1 cellular context compared by ENCODE assay signal in the genomic region with DNA sequence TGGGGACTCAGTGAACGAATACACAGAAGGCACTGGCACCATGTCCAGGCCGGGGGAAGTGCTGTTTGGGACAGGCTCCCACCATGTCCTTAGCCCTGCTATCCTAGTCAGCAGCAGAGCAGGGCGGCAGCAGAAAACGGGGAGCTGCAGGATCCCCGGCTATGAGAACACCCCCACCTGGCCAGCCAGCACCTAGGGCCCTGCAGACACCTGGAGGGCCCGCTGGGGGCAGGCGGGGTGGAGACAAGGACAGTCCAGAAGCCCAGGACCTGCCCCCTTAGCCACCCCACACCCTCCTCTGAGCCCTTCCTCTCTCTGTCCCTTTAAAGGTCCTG.
TF ChIP-seq lines count a peak whose summit lies in the region.

No MANE protein-coding gene starts in this region.

TF ChIP-seq in K562, 482 proteins besides CTCF, POLR2A, EP300 and RAD21 (continued from another document):
- TF ChIP-seq, protein P1, sequence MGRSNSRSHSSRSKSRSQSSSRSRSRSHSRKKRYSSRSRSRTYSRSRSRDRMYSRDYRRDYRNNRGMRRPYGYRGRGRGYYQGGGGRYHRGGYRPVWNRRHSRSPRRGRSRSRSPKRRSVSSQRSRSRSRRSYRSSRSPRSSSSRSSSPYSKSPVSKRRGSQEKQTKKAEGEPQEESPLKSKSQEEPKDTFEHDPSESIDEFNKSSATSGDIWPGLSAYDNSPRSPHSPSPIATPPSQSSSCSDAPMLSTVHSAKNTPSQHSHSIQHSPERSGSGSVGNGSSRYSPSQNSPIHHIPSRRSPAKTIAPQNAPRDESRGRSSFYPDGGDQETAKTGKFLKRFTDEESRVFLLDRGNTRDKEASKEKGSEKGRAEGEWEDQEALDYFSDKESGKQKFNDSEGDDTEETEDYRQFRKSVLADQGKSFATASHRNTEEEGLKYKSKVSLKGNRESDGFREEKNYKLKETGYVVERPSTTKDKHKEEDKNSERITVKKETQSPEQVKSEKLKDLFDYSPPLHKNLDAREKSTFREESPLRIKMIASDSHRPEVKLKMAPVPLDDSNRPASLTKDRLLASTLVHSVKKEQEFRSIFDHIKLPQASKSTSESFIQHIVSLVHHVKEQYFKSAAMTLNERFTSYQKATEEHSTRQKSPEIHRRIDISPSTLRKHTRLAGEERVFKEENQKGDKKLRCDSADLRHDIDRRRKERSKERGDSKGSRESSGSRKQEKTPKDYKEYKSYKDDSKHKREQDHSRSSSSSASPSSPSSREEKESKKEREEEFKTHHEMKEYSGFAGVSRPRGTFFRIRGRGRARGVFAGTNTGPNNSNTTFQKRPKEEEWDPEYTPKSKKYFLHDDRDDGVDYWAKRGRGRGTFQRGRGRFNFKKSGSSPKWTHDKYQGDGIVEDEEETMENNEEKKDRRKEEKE (IDR thresholded peaks at IDR 0.05; ENCODE audit: borderline replicate concordance in 1 of 2, control insufficient read depth in 1 of 2, low read depth in 2 of 2, low read length in 1 of 2), result no peak
- TF ChIP-seq ZNF121 (CRISPR knock-in tag; conservative IDR thresholded peaks at IDR 0.05), result no peak
- TF ChIP-seq KAT2B (IDR thresholded peaks at IDR 0.05; ENCODE audit: low read depth, low read length), result no peak
- no peak for TF ChIP-seq CSDE1 (IDR thresholded peaks at IDR 0.05)
- no peak for TF ChIP-seq SETDB1 (IDR thresholded peaks at IDR 0.05; ENCODE audit: low read length)
- TF ChIP-seq PTBP1 (IDR thresholded peaks at IDR 0.05; ENCODE audit: low read depth, low read length), result no peak
- TF ChIP-seq, protein P2, sequence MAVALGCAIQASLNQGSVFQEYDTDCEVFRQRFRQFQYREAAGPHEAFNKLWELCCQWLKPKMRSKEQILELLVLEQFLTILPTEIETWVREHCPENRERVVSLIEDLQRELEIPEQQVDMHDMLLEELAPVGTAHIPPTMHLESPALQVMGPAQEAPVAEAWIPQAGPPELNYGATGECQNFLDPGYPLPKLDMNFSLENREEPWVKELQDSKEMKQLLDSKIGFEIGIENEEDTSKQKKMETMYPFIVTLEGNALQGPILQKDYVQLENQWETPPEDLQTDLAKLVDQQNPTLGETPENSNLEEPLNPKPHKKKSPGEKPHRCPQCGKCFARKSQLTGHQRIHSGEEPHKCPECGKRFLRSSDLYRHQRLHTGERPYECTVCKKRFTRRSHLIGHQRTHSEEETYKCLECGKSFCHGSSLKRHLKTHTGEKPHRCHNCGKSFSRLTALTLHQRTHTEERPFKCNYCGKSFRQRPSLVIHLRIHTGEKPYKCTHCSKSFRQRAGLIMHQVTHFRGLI (CRISPR knock-in tag; IDR thresholded peaks at IDR 0.05), result no peak
- TF ChIP-seq, protein P3, sequence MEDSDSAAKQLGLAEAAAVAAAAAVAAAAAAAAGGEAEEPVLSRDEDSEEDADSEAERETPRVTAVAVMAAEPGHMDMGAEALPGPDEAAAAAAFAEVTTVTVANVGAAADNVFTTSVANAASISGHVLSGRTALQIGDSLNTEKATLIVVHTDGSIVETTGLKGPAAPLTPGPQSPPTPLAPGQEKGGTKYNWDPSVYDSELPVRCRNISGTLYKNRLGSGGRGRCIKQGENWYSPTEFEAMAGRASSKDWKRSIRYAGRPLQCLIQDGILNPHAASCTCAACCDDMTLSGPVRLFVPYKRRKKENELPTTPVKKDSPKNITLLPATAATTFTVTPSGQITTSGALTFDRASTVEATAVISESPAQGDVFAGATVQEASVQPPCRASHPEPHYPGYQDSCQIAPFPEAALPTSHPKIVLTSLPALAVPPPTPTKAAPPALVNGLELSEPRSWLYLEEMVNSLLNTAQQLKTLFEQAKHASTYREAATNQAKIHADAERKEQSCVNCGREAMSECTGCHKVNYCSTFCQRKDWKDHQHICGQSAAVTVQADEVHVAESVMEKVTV (CRISPR knock-in tag; IDR thresholded peaks at IDR 0.05), result no peak
